In genomic region chr20:49913399-49914047, GRCh38 we compare ENCODE assay signal across 10 cellular contexts. TPM values are rescaled to one million over a fixed set of nuclear protein-coding genes. Genes with fewer than 3 reads are reported as not detected.
DNase-seq lines count a peak whose midpoint lies in the region; ATAC-seq, FAIRE-seq and TF ChIP-seq lines count a peak whose summit lies in the region.
"Had no signal": no experiment of that assay in that cellular context is flagged by ENCODE, and none has a peak within 500 bp of the region (broad histone marks: within the 10 kb centered on the region; RNA-seq: fewer than 3 reads in every experiment).

No MANE protein-coding gene starts in this region.

- H3K4me3 Mint-ChIP-seq in T-helper 1 cell treated with Interleukin-12 subunit alpha and Interleukin-12 subunit beta and Interleukin-4 antibody, amounts not matched to agents 30 μg/mL and 1 μg/mL, for 36 hours: peak overlapping the region; percentile 98
- peak overlapping the region; percentile 99 for H3K4me3 Mint-ChIP-seq in activated CD8-positive, alpha-beta T cell treated with anti-CD3 and anti-CD28 coated beads, Interleukin-2, amount 10 ng/mL, durations not matched to agents 7 days and 5 days

- DNase-seq in T-helper 1 cell: no peak
- DNase-seq in activated CD8-positive, alpha-beta T cell treated with anti-CD3 and anti-CD28 coated beads, Interleukin-2, amount 10 ng/mL, durations not matched to agents 7 days and 5 days: no peak
- DNase-seq in hypothalamus (lab: John Stamatoyannopoulos, UW): peak in 26 of 51 donors; percentile 20 to 83 (median 46)
- DNase-seq in spleen: no peak
- no peak for DNase-seq in NCI-H446 treated with DMSO at 0.1 percent for 48 hours (lab: John Stamatoyannopoulos, UW)
- DNase-seq in RCC 7860 (ENCODE audit: low spot score): no peak
- DNase-seq in NCI-H1436 (lab: John Stamatoyannopoulos, UW): no peak
- DNase-seq: NCI-H1417 treated with DMSO at 0.1 percent for 48 hours had no signal

- TF ChIP-seq CTCF in spleen (IDR thresholded peaks at IDR 0.05 in 8 of 11, conservative IDR thresholded peaks at IDR 0.05 in 3 of 11): no peak

- H3K4me1 ChIP-seq in spleen: peaks cover 21 to 84% (median 64%) of the 10 kb centered on the region in 6 donors

- POLR2A ChIA-PET in activated CD8-positive, alpha-beta T cell treated with anti-CD3 and anti-CD28 coated beads, Interleukin-2, amount 10 ng/mL, durations not matched to agents 7 days and 5 days (lab: Charles Lee): interaction anchor here (0.6 to 3.1 kb wide), 2 partner anchors 15 to 22 kb away, joined by 3 to 17 read pairs; partner anchors contain the start of gene RNF114

- WGBS in spleen, 5 donors: 74 to 85% (median 79%) methylated on average over 16 of the region's 16 CpGs

- no peaks in the 10 kb centered on the region for H3K9me3 ChIP-seq in spleen

- H3K36me3 Mint-ChIP-seq in T-helper 1 cell treated with Interleukin-12 subunit alpha and Interleukin-12 subunit beta and Interleukin-4 antibody, amounts not matched to agents 30 μg/mL and 1 μg/mL, for 36 hours (ENCODE audit: low read depth): peaks cover 4% of the 10 kb centered on the region
- H3K36me3 Mint-ChIP-seq in activated CD8-positive, alpha-beta T cell treated with anti-CD3 and anti-CD28 coated beads, Interleukin-2, amount 10 ng/mL, durations not matched to agents 7 days and 5 days (ENCODE audit: low read depth): peaks cover 4% of the 10 kb centered on the region

- H3K27ac ChIP-seq in spleen: peak overlapping the region; percentile 48 to 100 (median 99)

- TF ChIP-seq POLR2A in spleen (IDR thresholded peaks at IDR 0.05): no peak

- CTCF ChIA-PET in activated CD8-positive, alpha-beta T cell treated with anti-CD3 and anti-CD28 coated beads, Interleukin-2, amount 10 ng/mL, durations not matched to agents 7 days and 5 days (lab: Charles Lee): interaction anchor here (1.1 to 3.1 kb wide), 8 partner anchors 9 to 429 kb away, joined by 3 to 14 read pairs (median 4); no protein-coding TSS in a partner anchor

- no peak for ATAC-seq in activated CD8-positive, alpha-beta T cell treated with anti-CD3 and anti-CD28 coated beads, Interleukin-2, amount 10 ng/mL, durations not matched to agents 7 days and 5 days

- H3K27me3 ChIP-seq in spleen (replicated peaks in 1 of 7): no peaks in the 10 kb centered on the region

- no peaks in the 10 kb centered on the region for H3K9me3 Mint-ChIP-seq in T-helper 1 cell treated with Interleukin-12 subunit alpha and Interleukin-12 subunit beta and Interleukin-4 antibody, amounts not matched to agents 30 μg/mL and 1 μg/mL, for 36 hours
- H3K9me3 Mint-ChIP-seq in activated CD8-positive, alpha-beta T cell treated with anti-CD3 and anti-CD28 coated beads, Interleukin-2, amount 10 ng/mL, durations not matched to agents 7 days and 5 days (ENCODE audit: insufficient read depth): no peaks in the 10 kb centered on the region

- no peak overlapping the region for H3K27ac Mint-ChIP-seq in T-helper 1 cell treated with Interleukin-12 subunit alpha and Interleukin-12 subunit beta and Interleukin-4 antibody, amounts not matched to agents 30 μg/mL and 1 μg/mL, for 36 hours
- peak overlapping the region; percentile 100 for H3K27ac Mint-ChIP-seq in activated CD8-positive, alpha-beta T cell treated with anti-CD3 and anti-CD28 coated beads, Interleukin-2, amount 10 ng/mL, durations not matched to agents 7 days and 5 days

- peaks cover 23% of the 10 kb centered on the region for H3K4me1 Mint-ChIP-seq in T-helper 1 cell treated with Interleukin-12 subunit alpha and Interleukin-12 subunit beta and Interleukin-4 antibody, amounts not matched to agents 30 μg/mL and 1 μg/mL, for 36 hours (ENCODE audit: low read depth)
- peaks cover 31% of the 10 kb centered on the region for H3K4me1 Mint-ChIP-seq in activated CD8-positive, alpha-beta T cell treated with anti-CD3 and anti-CD28 coated beads, Interleukin-2, amount 10 ng/mL, durations not matched to agents 7 days and 5 days (ENCODE audit: low read depth)

- FAIRE-seq in RCC 7860 (lab: Jason Lieb, UNC): no peak
- FAIRE-seq: GM18507 had no signal

- peaks cover 0 to 39% (median 10%) of the 10 kb centered on the region in 6 donors for H3K36me3 ChIP-seq in spleen

- intact Hi-C loops in spleen (cut with DNase I; ENCODE audit: low total_unique reads): no loop called here

- H3K4me3 ChIP-seq in spleen: peak overlapping the region; percentile 80 to 98 (median 94)

- no peaks in the 10 kb centered on the region for H3K27me3 Mint-ChIP-seq in T-helper 1 cell treated with Interleukin-12 subunit alpha and Interleukin-12 subunit beta and Interleukin-4 antibody, amounts not matched to agents 30 μg/mL and 1 μg/mL, for 36 hours (ENCODE audit: low read depth)
- no peaks in the 10 kb centered on the region for H3K27me3 Mint-ChIP-seq in activated CD8-positive, alpha-beta T cell treated with anti-CD3 and anti-CD28 coated beads, Interleukin-2, amount 10 ng/mL, durations not matched to agents 7 days and 5 days (ENCODE audit: low read depth)

RNA-seq across cellular contexts. Expression of gene SPATA2, which starts 1.8 kb away (rescaled TPM):
- total RNA-seq in activated CD8-positive, alpha-beta T cell treated with anti-CD3 and anti-CD28 coated beads, Interleukin-2, amount 10 ng/mL, durations not matched to agents 7 days and 5 days: 1 to 10 TPM; 7.6 to 7.7 TPM
- 10 to 100 TPM; 11.2 to 33.2 (median 17.2) TPM for total RNA-seq in spleen
- polyA plus RNA-seq in spleen: 1 to 10 TPM; 2.9 to 8.0 (median 4.1) TPM

RNA-seq across cellular contexts. Expression of gene RNF114, which starts 22.7 kb away (rescaled TPM):
- total RNA-seq in activated CD8-positive, alpha-beta T cell treated with anti-CD3 and anti-CD28 coated beads, Interleukin-2, amount 10 ng/mL, durations not matched to agents 7 days and 5 days: 10 to 100 TPM; 50.1 to 54.8 TPM
- total RNA-seq in spleen: 100 to 1,000 TPM in 6 of 7 donors, 10 to 100 TPM in 1; 96.5 to 246 (median 113) TPM
- 10 to 100 TPM; 35.5 to 62.0 (median 37.6) TPM for polyA plus RNA-seq in spleen

Comparison
In these comparisons a context has a peak if more than half of its experiments do, and no peak if none do; other contexts are left out.
1. DNase-seq: peak in hypothalamus (26 of 51); none in T-helper 1 cell (0 of 5), activated CD8-positive, alpha-beta T cell treated with anti-CD3 and anti-CD28 coated beads, Interleukin-2, amount 10 ng/mL, durations not matched to agents 7 days and 5 days (single experiment), spleen (single experiment), NCI-H446 treated with DMSO at 0.1 percent for 48 hours (single experiment), RCC 7860 (single experiment) and NCI-H1436 (single experiment).